20 cellular contexts compared by ENCODE assay signal in the genomic region with DNA sequence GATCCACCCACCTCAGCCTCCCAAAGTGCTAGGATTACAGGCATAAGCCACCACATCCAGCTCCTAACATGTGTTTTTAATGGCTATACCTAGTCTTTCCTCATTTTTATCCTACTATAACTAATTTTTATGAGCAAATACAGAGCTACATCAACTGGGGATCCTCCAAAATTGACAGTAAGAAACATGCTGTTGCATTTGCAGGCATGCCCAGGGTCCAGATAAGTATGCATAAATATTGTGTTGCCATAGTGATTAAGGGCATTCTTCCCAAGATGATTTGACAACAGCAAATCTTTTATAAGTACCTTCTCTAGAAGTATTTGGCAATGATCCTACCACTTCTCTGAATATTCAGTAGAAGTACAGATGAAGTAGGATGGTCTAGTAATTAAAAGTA. TPM values are rescaled to one million over a fixed set of nuclear protein-coding genes. Genes with fewer than 3 reads are reported as not detected.
DNase-seq lines count a peak whose midpoint lies in the region; ATAC-seq and TF ChIP-seq lines count a peak whose summit lies in the region.
"Had no signal": no experiment of that assay in that cellular context is flagged by ENCODE, and none has a peak within 500 bp of the region (broad histone marks: within the 10 kb centered on the region; RNA-seq: fewer than 3 reads in every experiment).

No MANE protein-coding gene starts in this region.

- TF ChIP-seq CTCF in astrocyte of the spinal cord (IDR thresholded peaks at IDR 0.05; ENCODE audit: low read depth, low read length) (no peak), left lung (IDR thresholded peaks at IDR 0.05) (no peak)

- in situ Hi-C loops in Caki2 (cut with HindIII; ENCODE audit: low pct_unique_long_range_greater_than_20kb, low sequenced_read_pairs), result no loop called here
- in situ Hi-C loops in astrocyte of the spinal cord (cut with HindIII; ENCODE audit: low sequenced_read_pairs), result no loop called here

- no peaks in the 10 kb centered on the region for H3K4me1 Mint-ChIP-seq in activated naive CD4-positive, alpha-beta T cell treated with anti-CD3 and anti-CD28 coated beads for 36 hours (ENCODE audit: low read depth)
- H3K4me1 Mint-ChIP-seq in CD8-positive, alpha-beta memory T cell, result no peaks in the 10 kb centered on the region
- H3K4me1 Mint-ChIP-seq: activated naive CD8-positive, alpha-beta T cell treated with anti-CD3 and anti-CD28 coated beads for 36 hours; stimulated activated naive CD8-positive, alpha-beta T cell treated with anti-CD3 and anti-CD28 coated beads, Interleukin-15, amount 100 ng/mL, for 72 hours had no signal

- H3K36me3 ChIP-seq in left lung, result peaks cover 0 to 1% of the 10 kb centered on the region in 2 donors
- H3K36me3 ChIP-seq in CD8-positive, alpha-beta memory T cell (ENCODE audit: insufficient read depth, low read length), result no peaks in the 10 kb centered on the region
- H3K36me3 ChIP-seq: breast epithelium, right atrium auricular region had no signal

- peaks cover 0 to 20% of the 10 kb centered on the region in 2 donors for H3K9me3 ChIP-seq in left lung
- H3K9me3 ChIP-seq in CD8-positive, alpha-beta memory T cell (ENCODE audit: low read length), result no peaks in the 10 kb centered on the region

- POLR2A ChIA-PET in CD8-positive, alpha-beta memory T cell (lab: Charles Lee), result no interaction called here

- peak; percentile 44 for ATAC-seq in left lung
- ATAC-seq: PC-3; stimulated activated naive CD8-positive, alpha-beta T cell treated with anti-CD3 and anti-CD28 coated beads, Interleukin-15, amount 100 ng/mL, for 72 hours had no signal

- CTCF ChIA-PET in activated naive CD4-positive, alpha-beta T cell treated with anti-CD3 and anti-CD28 coated beads for 36 hours (lab: Charles Lee), result no interaction called here
- CTCF ChIA-PET in CD8-positive, alpha-beta memory T cell (lab: Charles Lee), result no interaction called here

- peak; percentile 18 for DNase-seq in Caki2 (ENCODE audit: low read depth)
- peak; percentile 47 for DNase-seq in LHCN-M2 (ENCODE audit: low read depth)
- DNase-seq in astrocyte of the spinal cord (ENCODE audit: low read depth, low spot score), result peak; percentile 23
- DNase-seq in left lung, result no peak
- DNase-seq in cerebellar cortex (ENCODE audit: low spot score), result no peak
- DNase-seq in activated naive CD4-positive, alpha-beta T cell treated with anti-CD3 and anti-CD28 coated beads for 36 hours, result no peak
- no peak for DNase-seq in T1000 (lab: John Stamatoyannopoulos, UW)
- no peak for DNase-seq in CD8-positive, alpha-beta memory T cell
- DNase-seq: activated CD4-positive, alpha-beta T cell treated with anti-CD3 and anti-CD28 coated beads for 1 hour; activated naive CD8-positive, alpha-beta T cell treated with anti-CD3 and anti-CD28 coated beads for 36 hours; COR-L47; NCI-H1417 treated with DMSO at 0.1 percent for 48 hours; PC-3; stimulated activated CD4-positive, alpha-beta T cell treated with anti-CD3 and anti-CD28 coated beads, Interleukin-1b, Interleukin-23, amount 100 ng/mL, for 48 hours; stimulated activated naive CD8-positive, alpha-beta T cell treated with anti-CD3 and anti-CD28 coated beads, Interleukin-15, amount 100 ng/mL, for 72 hours had no signal

- no peaks in the 10 kb centered on the region for H3K4me1 ChIP-seq in left lung
- no peaks in the 10 kb centered on the region for H3K4me1 ChIP-seq in CD8-positive, alpha-beta memory T cell (ENCODE audit: insufficient read depth, low read length)
- H3K4me1 ChIP-seq: breast epithelium, right atrium auricular region had no signal

- H3K36me3 Mint-ChIP-seq in activated naive CD4-positive, alpha-beta T cell treated with anti-CD3 and anti-CD28 coated beads for 36 hours (ENCODE audit: low read depth), result no peaks in the 10 kb centered on the region
- H3K36me3 Mint-ChIP-seq in CD8-positive, alpha-beta memory T cell, result peaks cover 0 to 5% (median 2%) of the 10 kb centered on the region in 3 donors
- H3K36me3 Mint-ChIP-seq: activated naive CD8-positive, alpha-beta T cell treated with anti-CD3 and anti-CD28 coated beads for 36 hours had no signal

- no peaks in the 10 kb centered on the region for H3K27me3 ChIP-seq in left lung
- no peaks in the 10 kb centered on the region for H3K27me3 ChIP-seq in CD8-positive, alpha-beta memory T cell (ENCODE audit: insufficient read depth, low read length, poor library complexity, severe bottlenecking)
- H3K27me3 ChIP-seq: breast epithelium, right atrium auricular region had no signal

- H3K27me3 Mint-ChIP-seq in activated naive CD4-positive, alpha-beta T cell treated with anti-CD3 and anti-CD28 coated beads for 36 hours (ENCODE audit: low read depth), result no peaks in the 10 kb centered on the region
- peaks cover 0 to under 1% of the 10 kb centered on the region in 2 donors for H3K27me3 Mint-ChIP-seq in CD8-positive, alpha-beta memory T cell
- H3K27me3 Mint-ChIP-seq: activated naive CD8-positive, alpha-beta T cell treated with anti-CD3 and anti-CD28 coated beads for 36 hours; stimulated activated naive CD8-positive, alpha-beta T cell treated with anti-CD3 and anti-CD28 coated beads, Interleukin-15, amount 100 ng/mL, for 72 hours had no signal

- no peak overlapping the region for H3K27ac ChIP-seq in left lung
- no peak overlapping the region for H3K27ac ChIP-seq in CD8-positive, alpha-beta memory T cell (ENCODE audit: low read depth, low read length)
- H3K27ac ChIP-seq: breast epithelium, epithelial cell of prostate, right atrium auricular region, SK-N-MC had no signal

- H3K4me3 ChIP-seq in astrocyte of the spinal cord (ENCODE audit: low read depth, low read length) (no peak overlapping the region), left lung (no peak overlapping the region)
- H3K4me3 ChIP-seq in CD8-positive, alpha-beta memory T cell (ENCODE audit: low read length), result no peak overlapping the region
- H3K4me3 ChIP-seq: breast epithelium, right atrium auricular region, SK-N-MC had no signal

- H3K9me3 Mint-ChIP-seq in activated naive CD4-positive, alpha-beta T cell treated with anti-CD3 and anti-CD28 coated beads for 36 hours, result peaks cover 27% of the 10 kb centered on the region
- H3K9me3 Mint-ChIP-seq in CD8-positive, alpha-beta memory T cell, result peaks cover 9 to 24% (median 15%) of the 10 kb centered on the region in 5 donors

- H3K27ac Mint-ChIP-seq in activated naive CD4-positive, alpha-beta T cell treated with anti-CD3 and anti-CD28 coated beads for 36 hours, result no peak overlapping the region
- H3K27ac Mint-ChIP-seq in CD8-positive, alpha-beta memory T cell, result peak overlapping the region in 1 of 8 donors; percentile 5
- H3K27ac Mint-ChIP-seq: activated naive CD8-positive, alpha-beta T cell treated with anti-CD3 and anti-CD28 coated beads for 36 hours; activated T-helper 1 cell treated with anti-CD3 and anti-CD28 coated beads, Interleukin-12 subunit alpha, Interleukin-12 subunit beta, Interleukin-2, Interleukin-4 antibody, amounts not matched to agents 30 ng/mL and 10 ng/mL and 1 ng/mL, durations not matched to agents 14 hours and 24 hours and 36 hours; stimulated activated naive CD8-positive, alpha-beta T cell treated with anti-CD3 and anti-CD28 coated beads, Interleukin-15, amount 100 ng/mL, for 72 hours had no signal

- intact Hi-C loops in left lung (cut with DNase I), result no loop called here
- intact Hi-C loops in activated naive CD4-positive, alpha-beta T cell treated with anti-CD3 and anti-CD28 coated beads for 36 hours (cut with micrococcal nuclease), result no loop called here

- no peak overlapping the region for H3K4me3 Mint-ChIP-seq in activated naive CD4-positive, alpha-beta T cell treated with anti-CD3 and anti-CD28 coated beads for 36 hours
- H3K4me3 Mint-ChIP-seq in CD8-positive, alpha-beta memory T cell, result no peak overlapping the region
- H3K4me3 Mint-ChIP-seq: activated naive CD8-positive, alpha-beta T cell treated with anti-CD3 and anti-CD28 coated beads for 36 hours; activated T-helper 1 cell treated with anti-CD3 and anti-CD28 coated beads, Interleukin-12 subunit alpha, Interleukin-12 subunit beta, Interleukin-2, Interleukin-4 antibody, amounts not matched to agents 30 ng/mL and 10 ng/mL and 1 ng/mL, durations not matched to agents 14 hours and 24 hours and 36 hours; stimulated activated naive CD8-positive, alpha-beta T cell treated with anti-CD3 and anti-CD28 coated beads, Interleukin-15, amount 100 ng/mL, for 72 hours had no signal

RNA-seq across cellular contexts. Expression of a gene that starts 41.9 kb away (rescaled TPM):
- 23.9 and 33.6 TPM in 2 replicates for total RNA-seq in Caki2 (2014; rRNA removed; shearing (Covaris generic); ENCODE audit: low replicate concordance)
- total RNA-seq in LHCN-M2 (2014; rRNA removed) (22.6 and 27.6 TPM in 2 replicates), left lung (100 to 1,000 TPM in 1 of 2 donors, 10 to 100 TPM in 1; 49.5 to 106 TPM)
- polyA plus RNA-seq in LHCN-M2 (2012), result 12.3 TPM
- not detected for total RNA-seq in activated naive CD4-positive, alpha-beta T cell treated with anti-CD3 and anti-CD28 coated beads for 36 hours
- not detected for total RNA-seq in CD8-positive, alpha-beta memory T cell
- 0.25 TPM for polyA plus RNA-seq in CD8-positive, alpha-beta memory T cell
- total RNA-seq: activated naive CD8-positive, alpha-beta T cell treated with anti-CD3 and anti-CD28 coated beads for 36 hours had no signal

Comparison
In these comparisons a context has a peak if more than half of its experiments do, and no peak if none do; other contexts are left out.
1. DNase-seq: peak in Caki2 (single experiment), LHCN-M2 (single experiment) and astrocyte of the spinal cord (single experiment); none in left lung (0 of 2), cerebellar cortex (single experiment), activated naive CD4-positive, alpha-beta T cell treated with anti-CD3 and anti-CD28 coated beads for 36 hours (single experiment), T1000 (single experiment) and CD8-positive, alpha-beta memory T cell (0 of 5).
2. RNA of a gene that starts 41.9 kb away (total RNA-seq): 49.5 to 106 TPM in left lung, 22.6 to 27.6 TPM in LHCN-M2 and 23.9 to 33.6 TPM in Caki2; not detected in CD8-positive, alpha-beta memory T cell and not detected in activated naive CD4-positive, alpha-beta T cell treated with anti-CD3 and anti-CD28 coated beads for 36 hours; every median in the first group is over 10 times any median in the second.